In the genomic region with DNA sequence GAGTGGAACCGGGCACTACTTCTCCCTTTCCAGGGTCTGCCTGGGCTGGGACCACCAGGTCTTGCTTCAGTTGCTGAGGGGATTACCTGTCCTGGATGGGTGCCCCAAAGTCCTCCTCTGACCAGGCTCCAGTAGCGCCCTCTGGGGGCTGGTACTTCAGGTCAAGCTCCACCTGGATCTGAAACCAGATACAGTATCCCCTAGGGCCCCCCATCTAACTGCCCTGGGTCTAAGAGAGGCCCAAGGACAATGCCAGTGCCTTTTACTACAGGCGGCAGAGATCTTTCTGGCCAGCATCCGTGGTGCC, we compare ENCODE assay signal across 1 cellular context.
TF ChIP-seq lines count a peak whose summit lies in the region.

No MANE protein-coding gene starts in this region.

TF ChIP-seq in H1, 55 proteins besides CTCF, POLR2A, EP300 and RAD21:
- no peak for TF ChIP-seq GABPA (IDR thresholded peaks at IDR 0.05; ENCODE audit: borderline replicate concordance, insufficient read depth, low read length)
- TF ChIP-seq BCL11A (IDR thresholded peaks at IDR 0.05; ENCODE audit: low read depth in 2 of 2, low read length in 2 of 2), result no peak
- TF ChIP-seq TBP (IDR thresholded peaks at IDR 0.05; ENCODE audit: low read depth, low read length), result no peak
- TF ChIP-seq, protein P1, sequence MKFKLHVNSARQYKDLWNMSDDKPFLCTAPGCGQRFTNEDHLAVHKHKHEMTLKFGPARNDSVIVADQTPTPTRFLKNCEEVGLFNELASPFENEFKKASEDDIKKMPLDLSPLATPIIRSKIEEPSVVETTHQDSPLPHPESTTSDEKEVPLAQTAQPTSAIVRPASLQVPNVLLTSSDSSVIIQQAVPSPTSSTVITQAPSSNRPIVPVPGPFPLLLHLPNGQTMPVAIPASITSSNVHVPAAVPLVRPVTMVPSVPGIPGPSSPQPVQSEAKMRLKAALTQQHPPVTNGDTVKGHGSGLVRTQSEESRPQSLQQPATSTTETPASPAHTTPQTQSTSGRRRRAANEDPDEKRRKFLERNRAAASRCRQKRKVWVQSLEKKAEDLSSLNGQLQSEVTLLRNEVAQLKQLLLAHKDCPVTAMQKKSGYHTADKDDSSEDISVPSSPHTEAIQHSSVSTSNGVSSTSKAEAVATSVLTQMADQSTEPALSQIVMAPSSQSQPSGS (IDR thresholded peaks at IDR 0.05; ENCODE audit: low read length), result no peak
- TF ChIP-seq EGR1 (IDR thresholded peaks at IDR 0.05; ENCODE audit: borderline replicate concordance, low read depth, low read length), result no peak
- no peak for TF ChIP-seq CREB1 (IDR thresholded peaks at IDR 0.05)
- TF ChIP-seq SP2 (IDR thresholded peaks at IDR 0.05; ENCODE audit: low read length), result no peak
- no peak for TF ChIP-seq SIX5 (IDR thresholded peaks at IDR 0.05; ENCODE audit: low read depth, low read length)
- TF ChIP-seq CTBP2 (IDR thresholded peaks at IDR 0.05; ENCODE audit: borderline replicate concordance, insufficient read depth, insufficient read length, low read length), result peak; percentile 45
- no peak for TF ChIP-seq SUZ12 (IDR thresholded peaks at IDR 0.05; ENCODE audit: low read length)
- TF ChIP-seq KDM1A (IDR thresholded peaks at IDR 0.05; ENCODE audit: borderline replicate concordance, low read length), result no peak
- 0 out of 2 replicates have a peak, but pooled peaks have one; percentile 25 for TF ChIP-seq TCF12 (IDR thresholded peaks at IDR 0.05; ENCODE audit: low read depth, low read length)
